ENCODE assay signal across 6 cellular contexts in genomic region chr10:63600540-63600939, GRCh38.
"Had no signal": no experiment of that assay in that cellular context is flagged by ENCODE, and none has a peak within 500 bp of the region (broad histone marks: within the 10 kb centered on the region; RNA-seq: fewer than 3 reads in every experiment).

No MANE protein-coding gene starts in this region.

- H3K27ac ChIP-seq: HL-60 had no signal

- H3K4me3 ChIP-seq: K562 had no signal

- ATAC-seq: HepG2, K562 had no signal

- DNase-seq: IMR-90, KBM-7, KG1 had no signal
